23 cellular contexts compared by ENCODE assay signal in genomic region chr2:206418968-206419367, GRCh38. TPM values are rescaled to one million over a fixed set of nuclear protein-coding genes. Genes with fewer than 3 reads are reported as not detected.
A peak's percentile ranks its signal among the peaks of the same experiment; 100 is the strongest.
DNase-seq lines count a peak whose midpoint lies in the region; ATAC-seq, FAIRE-seq and TF ChIP-seq lines count a peak whose summit lies in the region.
"Had no signal": no experiment of that assay in that cellular context is flagged by ENCODE, and none has a peak within 500 bp of the region (broad histone marks: within the 10 kb centered on the region; RNA-seq: fewer than 3 reads in every experiment).

No MANE protein-coding gene starts in this region.

- no peaks in the 10 kb centered on the region for H3K27me3 ChIP-seq in bronchial epithelial cell (ENCODE audit: control insufficient read depth, insufficient read depth, low read length)
- no peaks in the 10 kb centered on the region for H3K27me3 ChIP-seq in mesenchymal stem cell (ENCODE audit: control insufficient read depth in 1 of 2, insufficient read depth in 1 of 2, low read length in 2 of 2)
- H3K27me3 ChIP-seq in transverse colon = no peaks in the 10 kb centered on the region
- H3K27me3 ChIP-seq: BE2C; BLaER1 treated with 17β-estradiol and CSF1 and Interleukin-3, amounts not matched to agents 10 nM and 100 nM had no signal

- peak overlapping the region; percentile 54 to 76 for H3K18ac ChIP-seq in mesenchymal stem cell (ENCODE audit: low read depth in 1 of 2, low read length in 2 of 2)

- no peak overlapping the region for H3K4me3 Mint-ChIP-seq in activated CD4-positive, alpha-beta T cell treated with anti-CD3 and anti-CD28 coated beads, Interleukin-2, amount 10 ng/mL, durations not matched to agents 24 days and 14 days
- H3K4me3 Mint-ChIP-seq: CD4-positive, alpha-beta T cell; CD8-positive, alpha-beta memory T cell had no signal

- H3K9me3 ChIP-seq in mesenchymal stem cell (ENCODE audit: control insufficient read depth, low read length) (peaks cover 8% of the 10 kb centered on the region), transverse colon (no peaks in the 10 kb centered on the region)
- H3K9me3 ChIP-seq: BE2C had no signal

- H3K27ac ChIP-seq in mesenchymal stem cell (ENCODE audit: low read length, poor library complexity, severe bottlenecking) (no peak overlapping the region), transverse colon (no peak overlapping the region)
- H3K27ac ChIP-seq: A549; BLaER1 treated with 17β-estradiol and CSF1 and Interleukin-3, amounts not matched to agents 10 nM and 100 nM had no signal

- intact Hi-C loops in activated CD4-positive, alpha-beta T cell treated with anti-CD3 and anti-CD28 coated beads, Interleukin-2, amount 10 ng/mL, durations not matched to agents 24 days and 14 days (cut with micrococcal nuclease) = no loop called here
- intact Hi-C loops in transverse colon (cut with DNase I; ENCODE audit: low total_unique reads) = no loop called here

- no peak overlapping the region for H3K9ac ChIP-seq in mesenchymal stem cell (ENCODE audit: low read length)
- H3K9ac ChIP-seq: BLaER1 treated with 17β-estradiol and CSF1 and Interleukin-3, amounts not matched to agents 10 nM and 100 nM had no signal

- H2AFZ ChIP-seq in mesenchymal stem cell (ENCODE audit: low read depth, low read length) = no peak overlapping the region

- H2BK5ac ChIP-seq in mesenchymal stem cell (ENCODE audit: low read depth, low read length, poor library complexity, severe bottlenecking) = no peak overlapping the region

- H3K4me2 ChIP-seq in mesenchymal stem cell (ENCODE audit: low read length, poor library complexity, severe bottlenecking) = no peak overlapping the region
- H3K4me2 ChIP-seq: A549; BLaER1 treated with 17β-estradiol and CSF1 and Interleukin-3, amounts not matched to agents 10 nM and 100 nM had no signal

- no peak overlapping the region for H2BK120ac ChIP-seq in mesenchymal stem cell (ENCODE audit: low read depth, low read length)

- H3K23ac ChIP-seq in mesenchymal stem cell (ENCODE audit: low read length in 2 of 2) = no peak overlapping the region

- H3K4ac ChIP-seq in mesenchymal stem cell (ENCODE audit: low read depth in 1 of 2, low read length in 2 of 2) = peak overlapping the region; percentile 51 to 69

- H3K4me3 ChIP-seq in bronchial epithelial cell (ENCODE audit: low read depth, low read length) = no peak overlapping the region
- H3K4me3 ChIP-seq in epithelial cell of esophagus (ENCODE audit: low read length) = no peak overlapping the region
- H3K4me3 ChIP-seq in mesenchymal stem cell (ENCODE audit: insufficient read depth in 1 of 2, low read depth in 1 of 2, low read length in 2 of 2) = no peak overlapping the region
- H3K4me3 ChIP-seq in transverse colon = no peak overlapping the region
- H3K4me3 ChIP-seq: A549; BLaER1 treated with 17β-estradiol and CSF1 and Interleukin-3, amounts not matched to agents 10 nM and 100 nM had no signal

- H3K36me3 ChIP-seq in bronchial epithelial cell (ENCODE audit: control insufficient read depth, insufficient read depth, low read length) (no peaks in the 10 kb centered on the region), mesenchymal stem cell (ENCODE audit: control insufficient read depth in 1 of 2, insufficient read depth in 2 of 2, low read depth in 1 of 2, low read length in 2 of 2) (no peaks in the 10 kb centered on the region), transverse colon (no peaks in the 10 kb centered on the region)
- H3K36me3 ChIP-seq: BE2C had no signal

- H4K8ac ChIP-seq in mesenchymal stem cell (ENCODE audit: low read length) = peak overlapping the region; percentile 54

- no peak overlapping the region for H3K27ac Mint-ChIP-seq in activated CD4-positive, alpha-beta T cell treated with anti-CD3 and anti-CD28 coated beads, Interleukin-2, amount 10 ng/mL, durations not matched to agents 24 days and 14 days
- H3K27ac Mint-ChIP-seq: CD14-positive monocyte; CD4-positive, alpha-beta T cell; CD8-positive, alpha-beta memory T cell had no signal

- H3K36me3 Mint-ChIP-seq in activated CD4-positive, alpha-beta T cell treated with anti-CD3 and anti-CD28 coated beads, Interleukin-2, amount 10 ng/mL, durations not matched to agents 24 days and 14 days (ENCODE audit: low read depth) = no peaks in the 10 kb centered on the region
- H3K36me3 Mint-ChIP-seq: CD14-positive monocyte; CD8-positive, alpha-beta memory T cell had no signal

- H2BK12ac ChIP-seq in mesenchymal stem cell (ENCODE audit: low read length in 2 of 2) = peak overlapping the region; percentile 84 to 98

- H2BK15ac ChIP-seq in mesenchymal stem cell (ENCODE audit: low read depth, poor library complexity, severe bottlenecking) = peak overlapping the region; percentile 23

- no peak overlapping the region for H3K14ac ChIP-seq in mesenchymal stem cell (ENCODE audit: low read length in 2 of 2)

- in situ Hi-C loops in transverse colon (cut with MboI; ENCODE audit: low pct_ligation_motif_present in 1 of 4, low pct_unique_long_range_greater_than_20kb in 1 of 4, low sequenced_read_pairs in 3 of 4) = no loop called here

- 78% methylated on average over 2 of the region's 2 CpGs for WGBS in mesenchymal stem cell
- 75 to 83% methylated on average over 2 of the region's 2 CpGs for WGBS in transverse colon (ENCODE audit: low coverage in 1 of 2), 2 donors

- ATAC-seq in esophagus mucosa = peak; percentile 66
- ATAC-seq: A549 had no signal

- no peak for TF ChIP-seq EP300 in transverse colon (IDR thresholded peaks at IDR 0.05; ENCODE audit: low read depth)

- H3K4me1 Mint-ChIP-seq in activated CD4-positive, alpha-beta T cell treated with anti-CD3 and anti-CD28 coated beads, Interleukin-2, amount 10 ng/mL, durations not matched to agents 24 days and 14 days = no peaks in the 10 kb centered on the region
- H3K4me1 Mint-ChIP-seq: CD8-positive, alpha-beta memory T cell had no signal

- FAIRE-seq in bronchial epithelial cell (lab: Jason Lieb, UNC) = no peak
- FAIRE-seq: A549, D721Med, G401.6 had no signal

- TF ChIP-seq CTCF in bronchial epithelial cell (IDR thresholded peaks at IDR 0.05; ENCODE audit: insufficient read depth, low read length, severe bottlenecking) (no peak), epithelial cell of esophagus (IDR thresholded peaks at IDR 0.05; ENCODE audit: insufficient read depth, low read depth, low read length, missing control alignments) (no peak), transverse colon (IDR thresholded peaks at IDR 0.05) (no peak)

- no peak for TF ChIP-seq POLR2A in transverse colon (IDR thresholded peaks at IDR 0.05)

- H2AK5ac ChIP-seq in mesenchymal stem cell (ENCODE audit: low read length, severe bottlenecking) = no peak overlapping the region

- H3K27me3 Mint-ChIP-seq in activated CD4-positive, alpha-beta T cell treated with anti-CD3 and anti-CD28 coated beads, Interleukin-2, amount 10 ng/mL, durations not matched to agents 24 days and 14 days = peaks cover 3% of the 10 kb centered on the region

- H3K9me3 Mint-ChIP-seq in activated CD4-positive, alpha-beta T cell treated with anti-CD3 and anti-CD28 coated beads, Interleukin-2, amount 10 ng/mL, durations not matched to agents 24 days and 14 days = peaks cover 13% of the 10 kb centered on the region

- peak; percentile 44 for DNase-seq in bronchial epithelial cell (ENCODE audit: low read depth)
- peak; percentile 81 for DNase-seq in epithelial cell of esophagus (ENCODE audit: low read depth)
- DNase-seq in mesenchymal stem cell = no peak
- DNase-seq in activated CD4-positive, alpha-beta T cell treated with anti-CD3 and anti-CD28 coated beads, Interleukin-2, amount 10 ng/mL, durations not matched to agents 24 days and 14 days = no peak
- no peak for DNase-seq in NCI-H2029 treated with DMSO at 0.1 percent for 48 hours (lab: John Stamatoyannopoulos, UW)
- DNase-seq in transverse colon = no peak
- DNase-seq: 8988T; ACHN; AML-193; BE2C; CD4-positive, alpha-beta T cell; CD8-positive, alpha-beta memory T cell; DMS53; DND-41; GOT3; H7; HCEC 1CT had no signal

- no peaks in the 10 kb centered on the region for H3K4me1 ChIP-seq in mesenchymal stem cell (ENCODE audit: control insufficient read depth, insufficient read depth, low read depth, low read length)
- H3K4me1 ChIP-seq in transverse colon = no peaks in the 10 kb centered on the region
- H3K4me1 ChIP-seq: A549; BE2C; BLaER1 treated with 17β-estradiol and CSF1 and Interleukin-3, amounts not matched to agents 10 nM and 100 nM had no signal

- H3K79me1 ChIP-seq in mesenchymal stem cell (replicated peaks; ENCODE audit: low read length, poor library complexity, severe bottlenecking) = no peaks in the 10 kb centered on the region

- H4K91ac ChIP-seq in mesenchymal stem cell (ENCODE audit: low read length) = peak overlapping the region; percentile 68

RNA-seq across cellular contexts. Expression of gene ADAM23, which starts 24.4 kb away (rescaled TPM):
- under 0.01 and 0.13 TPM in 2 replicates for total RNA-seq in bronchial epithelial cell
- 16.3 TPM for total RNA-seq in esophagus mucosa
- polyA plus RNA-seq in mesenchymal stem cell (2013, experiment 1 of 2) = 153 TPM
- polyA plus RNA-seq in mesenchymal stem cell (2013, experiment 2 of 2) = 150 TPM
- 0.05 and 0.38 TPM in 2 replicates for total RNA-seq in activated CD4-positive, alpha-beta T cell treated with anti-CD3 and anti-CD28 coated beads, Interleukin-2, amount 10 ng/mL, durations not matched to agents 24 days and 14 days
- total RNA-seq in transverse colon = 1 to 10 TPM in 3 of 4 donors, not detected in 1; 1.2 to 4.5 (median 2.2) TPM
- polyA plus RNA-seq: CD14-positive monocyte; CD8-positive, alpha-beta memory T cell had no signal

Comparison
In these comparisons a context has a peak if more than half of its experiments do, and no peak if none do; other contexts are left out.
1. DNase-seq: peak in bronchial epithelial cell (single experiment) and epithelial cell of esophagus (single experiment); none in mesenchymal stem cell (single experiment), activated CD4-positive, alpha-beta T cell treated with anti-CD3 and anti-CD28 coated beads, Interleukin-2, amount 10 ng/mL, durations not matched to agents 24 days and 14 days (single experiment), NCI-H2029 treated with DMSO at 0.1 percent for 48 hours (single experiment) and transverse colon (single experiment).